ENCODE assay signal across 24 cellular contexts in genomic region chr4:110702326-110702725, GRCh38.
DNase-seq lines count a peak whose midpoint lies in the region; ATAC-seq, FAIRE-seq and TF ChIP-seq lines count a peak whose summit lies in the region.
"Had no signal": no experiment of that assay in that cellular context is flagged by ENCODE, and none has a peak within 500 bp of the region (broad histone marks: within the 10 kb centered on the region; RNA-seq: fewer than 3 reads in every experiment).

No MANE protein-coding gene starts in this region.

- no peaks in the 10 kb centered on the region for H3K23me2 ChIP-seq in H1 (ENCODE audit: low read depth, low read length)

- H3K4me3 Mint-ChIP-seq in Caco-2 (ENCODE audit: unreplicated experiment), result no peak overlapping the region
- H3K4me3 Mint-ChIP-seq: B cell; CD4-positive, CD25-positive, alpha-beta regulatory T cell; CD8-positive, alpha-beta T cell; H9 had no signal

- WGBS in H1 (ENCODE audit: extremely low coverage in 1 of 2, insufficient coverage in 1 of 2, insufficient read length in 1 of 2, insufficient replicate concordance in 2 of 2, low coverage in 1 of 2, low lambda C conversion rate in 2 of 2, missing lambda C conversion rate in 1 of 2), 2 experiments, result 88% methylated on average over 6 of the region's 6 CpGs; no CpG with 5 or more reads in 1 of the 2 experiments

- no peaks in the 10 kb centered on the region for H3K9me3 Mint-ChIP-seq in Caco-2 (ENCODE audit: unreplicated experiment)

- H3K36me3 Mint-ChIP-seq in Caco-2 (ENCODE audit: insufficient read depth, unreplicated experiment), result no peaks in the 10 kb centered on the region
- H3K36me3 Mint-ChIP-seq: CD8-positive, alpha-beta T cell had no signal

- H3K27me3 Mint-ChIP-seq in Caco-2 (ENCODE audit: insufficient read depth, unreplicated experiment), result no peaks in the 10 kb centered on the region
- H3K27me3 Mint-ChIP-seq: CD4-positive, CD25-positive, alpha-beta regulatory T cell had no signal

- CTCF ChIA-PET in Caco-2 (lab: Charles Lee) (no interaction called here), H1 (lab: Charles Lee; ENCODE audit: partially characterized antibody) (no interaction called here)

- no peak overlapping the region for H2BK12ac ChIP-seq in H1 (ENCODE audit: low read depth, low read length)

- H3K27ac ChIP-seq in H1 (ENCODE audit: low read depth, low read length), result no peak overlapping the region
- H3K27ac ChIP-seq: 22Rv1, BLaER1, C4-2B had no signal

- H3K4me1 ChIP-seq in Caco-2 (peaks cover 3% of the 10 kb centered on the region; the same call in 1 of the 2 replicates), H1 (replicated peaks in 1 of 4; ENCODE audit: control insufficient read depth in 3 of 4, insufficient read depth in 4 of 4, low read length in 3 of 4) (no peaks in the 10 kb centered on the region; a peak in 1 of 7 replicates)

- H4K20me1 ChIP-seq in H1 (replicated peaks in 1 of 2; ENCODE audit: control insufficient read depth in 1 of 2, insufficient read depth in 2 of 2, low read length in 2 of 2), result no peaks in the 10 kb centered on the region
- H4K20me1 ChIP-seq: BLaER1 had no signal

- no peaks in the 10 kb centered on the region for H3K9me3 ChIP-seq in Caco-2
- no peaks in the 10 kb centered on the region for H3K9me3 ChIP-seq in H1 (ENCODE audit: insufficient read depth in 2 of 2, low read depth in 1 of 2, low read length in 1 of 2)
- H3K9me3 ChIP-seq: BLaER1 had no signal

- H3K4ac ChIP-seq in H1 (replicated peaks; ENCODE audit: insufficient read length, low read depth, low read length), result no peak overlapping the region

- intact Hi-C loops in Caco-2 (cut with micrococcal nuclease; ENCODE audit: unreplicated experiment), result no loop called here

- H2AK5ac ChIP-seq in H1 (ENCODE audit: low read depth, low read length), result no peak overlapping the region

- H3K56ac ChIP-seq in H1 (replicated peaks; ENCODE audit: insufficient read length, low read depth, low read length), result no peak overlapping the region

- POLR2A ChIA-PET in Caco-2 (lab: Charles Lee), result no interaction called here
- POLR2A ChIA-PET in H1 (lab: Charles Lee; ENCODE audit: partially characterized antibody), result no interaction called here

- no peak overlapping the region for H4K5ac ChIP-seq in H1 (ENCODE audit: insufficient read length, low read depth, low read length)

- peak overlapping the region; percentile 43 for H3K27ac Mint-ChIP-seq in Caco-2 (ENCODE audit: unreplicated experiment)
- H3K27ac Mint-ChIP-seq: B cell; CD4-positive, CD25-positive, alpha-beta regulatory T cell; CD8-positive, alpha-beta T cell; H9 had no signal

- no peak overlapping the region for H3K9ac ChIP-seq in H1 (replicated peaks in 1 of 4; ENCODE audit: extremely low read depth in 1 of 4, low read depth in 3 of 4, low read length in 3 of 4)
- H3K9ac ChIP-seq: BLaER1 had no signal

- H3K4me1 Mint-ChIP-seq in Caco-2 (ENCODE audit: low read depth, unreplicated experiment), result peaks cover 14% of the 10 kb centered on the region
- H3K4me1 Mint-ChIP-seq: CD4-positive, CD25-positive, alpha-beta regulatory T cell had no signal

- H3K4me3 ChIP-seq in Caco-2 (ENCODE audit: low read depth, low read length) (no peak overlapping the region), H1 (ENCODE audit: extremely low read depth in 1 of 4, insufficient read depth in 2 of 4, low read depth in 3 of 4, low read length in 4 of 4) (no peak overlapping the region)
- H3K4me3 ChIP-seq: BLaER1 had no signal

- no peaks in the 10 kb centered on the region for H3K27me3 ChIP-seq in Caco-2 (replicated peaks; ENCODE audit: control insufficient read depth, insufficient read depth, low read length)
- H3K27me3 ChIP-seq in H1 (replicated peaks in 1 of 4; ENCODE audit: control insufficient read depth in 3 of 4, extremely low read depth in 1 of 4, insufficient read depth in 3 of 4, low read length in 3 of 4), result no peaks in the 10 kb centered on the region
- H3K27me3 ChIP-seq: BLaER1 had no signal

- TF ChIP-seq POLR2A in H1 (IDR thresholded peaks at IDR 0.05; ENCODE audit: control extremely low read depth in 1 of 2, low read depth in 2 of 2, low read length in 2 of 2), result no peak

- H3K14ac ChIP-seq in H1 (ENCODE audit: insufficient read length), result no peak overlapping the region

- no peak overlapping the region for H2BK5ac ChIP-seq in H1 (ENCODE audit: low read depth, low read length)

- H3K18ac ChIP-seq in H1 (ENCODE audit: extremely low read depth, low read length), result peak overlapping the region; percentile 27; the same call in 1 of the 2 replicates

- H2BK15ac ChIP-seq in H1 (ENCODE audit: low read length), result no peak overlapping the region

- H2AFZ ChIP-seq in H1 (ENCODE audit: low read length), result no peak overlapping the region

- no peak overlapping the region for H2BK120ac ChIP-seq in H1 (replicated peaks; ENCODE audit: low read depth, low read length)

- FAIRE-seq in H1 (lab: Jason Lieb, UNC), result no peak
- FAIRE-seq: A204.1, D721Med, GM12891, GM18507 had no signal

- ATAC-seq in HG03135 (IDR thresholded peaks at IDR 0.05; ENCODE audit: unreplicated experiment) (no peak), HG03565 (IDR thresholded peaks at IDR 0.05; ENCODE audit: unreplicated experiment) (no peak)
- ATAC-seq: CD8-positive, alpha-beta T cell; HCT116 had no signal

- no peak overlapping the region for H4K91ac ChIP-seq in H1 (replicated peaks; ENCODE audit: insufficient read length, low read length)

- H2BK20ac ChIP-seq in H1 (ENCODE audit: low read length), result no peak overlapping the region

- H3K4me2 ChIP-seq in H1 (ENCODE audit: insufficient read depth in 1 of 2, low read depth in 2 of 2, low read length in 2 of 2), result no peak overlapping the region
- H3K4me2 ChIP-seq: BLaER1 had no signal

- peak in 1 of 2 experiments; percentile 9; a peak in 1 of 4 replicates for TF ChIP-seq RAD21 in H1 (IDR thresholded peaks at IDR 0.05 in 1 of 2, conservative IDR thresholded peaks at IDR 0.05 in 1 of 2; ENCODE audit: low read depth in 2 of 2, low read length in 2 of 2)

- no peaks in the 10 kb centered on the region for H3K36me3 ChIP-seq in Caco-2 (ENCODE audit: control insufficient read depth, insufficient read depth, low read length)
- no peaks in the 10 kb centered on the region for H3K36me3 ChIP-seq in H1 (ENCODE audit: control insufficient read depth in 2 of 4, insufficient read depth in 4 of 4, low read length in 3 of 4)
- H3K36me3 ChIP-seq: BLaER1 had no signal

- TF ChIP-seq CTCF in Caco-2 (IDR thresholded peaks at IDR 0.05; ENCODE audit: insufficient read depth in 1 of 2, low read depth in 1 of 2, low read length in 1 of 2, severe bottlenecking in 1 of 2, unreplicated experiment in 1 of 2) (no peak), H1 (IDR thresholded peaks at IDR 0.05; ENCODE audit: control extremely low read depth in 1 of 3, insufficient read depth in 1 of 3, low read depth in 1 of 3, low read length in 3 of 3) (no peak)

- H4K8ac ChIP-seq in H1 (ENCODE audit: extremely low read depth, insufficient read depth, low read length), result no peak overlapping the region

- H3K79me1 ChIP-seq in H1 (ENCODE audit: low read depth, low read length), result no peaks in the 10 kb centered on the region

- BruUV-seq in Caco-2 (replicated peaks; lab: Mats Ljungman, UMichigan), result no TSS peak

- TF ChIP-seq EP300 in H1 (IDR thresholded peaks at IDR 0.05; ENCODE audit: borderline replicate concordance in 1 of 2, low read depth in 2 of 2, low read length in 2 of 2), result no peak

- DNase-seq in Caco-2 (peak; percentile 15 to 40), NCI-H82 (lab: John Stamatoyannopoulos, UW) (peak; percentile 49), H1 (ENCODE audit: low read depth in 1 of 2, low spot score in 2 of 2) (no peak), islet precursor cell (peak; percentile 71), SHP77 treated with DMSO at 0.1 percent for 48 hours (lab: John Stamatoyannopoulos, UW) (no peak)
- DNase-seq in activated CD8-positive, alpha-beta memory T cell treated with anti-CD3 and anti-CD28 coated beads, Interleukin-2, amount 50 U/mL, for 48 hours, result no peak
- DNase-seq: CD4-positive, CD25-positive, alpha-beta regulatory T cell; CD8-positive, alpha-beta T cell; DMS 273 treated with DMSO at 0.1 percent for 48 hours; DMS79; EL; GF-D8; H9 had no signal

- H3K79me2 ChIP-seq in H1 (ENCODE audit: control insufficient read depth in 1 of 2, insufficient read depth in 2 of 2, low read length in 2 of 2), result no peaks in the 10 kb centered on the region

- no peak overlapping the region for H3K23ac ChIP-seq in H1 (ENCODE audit: insufficient read length)

TF ChIP-seq in H1, 55 proteins besides CTCF, POLR2A, EP300 and RAD21:
- TF ChIP-seq ZNF274 (IDR thresholded peaks at IDR 0.05; ENCODE audit: borderline replicate concordance, extremely low read depth, low read length), result no peak
- no peak for TF ChIP-seq HDAC2 (IDR thresholded peaks at IDR 0.05; ENCODE audit: borderline replicate concordance in 1 of 2, low read depth in 2 of 2, low read length in 2 of 2)
- TF ChIP-seq RXRA (IDR thresholded peaks at IDR 0.05; ENCODE audit: insufficient read depth, low read depth, low read length), result no peak
- TF ChIP-seq MAX (IDR thresholded peaks at IDR 0.05), result no peak
- no peak for TF ChIP-seq SP2 (IDR thresholded peaks at IDR 0.05; ENCODE audit: low read length)
- TF ChIP-seq EGR1 (IDR thresholded peaks at IDR 0.05; ENCODE audit: borderline replicate concordance, low read depth, low read length), result no peak
- no peak for TF ChIP-seq MAFK (IDR thresholded peaks at IDR 0.05; ENCODE audit: low read depth, low read length)
TF ChIP-seq in H1: peak in this region for 0.

Comparison
In these comparisons a context has a peak if more than half of its experiments do, and no peak if none do; other contexts are left out.
1. DNase-seq: peak in Caco-2 (2 of 2), NCI-H82 (single experiment) and islet precursor cell (single experiment); none in H1 (0 of 2), activated CD8-positive, alpha-beta memory T cell treated with anti-CD3 and anti-CD28 coated beads, Interleukin-2, amount 50 U/mL, for 48 hours (single experiment) and SHP77 treated with DMSO at 0.1 percent for 48 hours (single experiment).